ENCODE assay signal across 8 cellular contexts in genomic region chr12:11836282-11836963, GRCh38.
DNase-seq lines count a peak whose midpoint lies in the region; ATAC-seq and TF ChIP-seq lines count a peak whose summit lies in the region.

No MANE protein-coding gene starts in this region.

- H3K27ac ChIP-seq in esophagus squamous epithelium = peak overlapping the region in 3 of 4 donors; percentile 27 to 76 (median 36)

- WGBS in esophagus squamous epithelium, 2 donors = 54 to 57% methylated on average over 11 of the region's 11 CpGs

- H3K4me1 ChIP-seq in esophagus squamous epithelium = peaks cover 29 to 84% (median 60%) of the 10 kb centered on the region in 3 donors

- no peak for TF ChIP-seq POLR2A in esophagus squamous epithelium (IDR thresholded peaks at IDR 0.05)

- no peak overlapping the region for H3K4me3 ChIP-seq in esophagus squamous epithelium

- no peaks in the 10 kb centered on the region for H3K9me3 ChIP-seq in esophagus squamous epithelium

- peak; percentile 94 for ATAC-seq in HG03025 (IDR thresholded peaks at IDR 0.05; ENCODE audit: low FRiP score, unreplicated experiment)

- intact Hi-C loops in esophagus squamous epithelium (cut with DNase I) = no loop called here

- peaks cover 0 to 29% (median 0%) of the 10 kb centered on the region in 3 donors for H3K36me3 ChIP-seq in esophagus squamous epithelium

- no peak for TF ChIP-seq CTCF in esophagus squamous epithelium (IDR thresholded peaks at IDR 0.05)

- no peaks in the 10 kb centered on the region for H3K27me3 ChIP-seq in esophagus squamous epithelium

- DNase-seq in activated CD8-positive, alpha-beta memory T cell treated with anti-CD3 and anti-CD28 coated beads for 24 hours = peak; percentile 80
- DNase-seq in activated CD8-positive, alpha-beta memory T cell treated with anti-CD3 and anti-CD28 coated beads, Interleukin-2, amount 50 U/mL, for 4 hours = no peak
- DNase-seq in SKM-1 (lab: John Stamatoyannopoulos, UW; ENCODE audit: unreplicated experiment) (peak; percentile 15), esophagus squamous epithelium (lab: John Stamatoyannopoulos, UW) (peak; percentile 31), G401 (ENCODE audit: low spot score) (no peak), NCI-H1048 (lab: John Stamatoyannopoulos, UW) (no peak)
- DNase-seq in stimulated activated CD8-positive, alpha-beta memory T cell treated with anti-CD3 and anti-CD28 coated beads, Interleukin-15, amount 100 ng/mL, for 48 hours (ENCODE audit: low read depth in 2 of 2) = peak; percentile 44 to 61

- in situ Hi-C loops in G401 (cut with HindIII; ENCODE audit: low sequenced_read_pairs) = no loop called here

Comparison
In these comparisons a context has a peak if more than half of its experiments do, and no peak if none do; other contexts are left out.
1. DNase-seq: peak in activated CD8-positive, alpha-beta memory T cell treated with anti-CD3 and anti-CD28 coated beads for 24 hours (single experiment), SKM-1 (single experiment), esophagus squamous epithelium (single experiment) and stimulated activated CD8-positive, alpha-beta memory T cell treated with anti-CD3 and anti-CD28 coated beads, Interleukin-15, amount 100 ng/mL, for 48 hours (2 of 2); none in activated CD8-positive, alpha-beta memory T cell treated with anti-CD3 and anti-CD28 coated beads, Interleukin-2, amount 50 U/mL, for 4 hours (single experiment), G401 (single experiment) and NCI-H1048 (single experiment).